ENCODE assay signal across 21 cellular contexts in genomic region chr22:30871391-30872281, GRCh38.
DNase-seq lines count a peak whose midpoint lies in the region.
"Had no signal": no experiment of that assay in that cellular context is flagged by ENCODE, and none has a peak within 500 bp of the region (broad histone marks: within the 10 kb centered on the region; RNA-seq: fewer than 3 reads in every experiment).

No MANE protein-coding gene starts in this region.

- H3K9me3 ChIP-seq in mesenchymal stem cell (ENCODE audit: control insufficient read depth, low read length): no peaks in the 10 kb centered on the region

- H4K91ac ChIP-seq in mesenchymal stem cell (ENCODE audit: low read length): no peak overlapping the region

- no peak overlapping the region for H3K18ac ChIP-seq in mesenchymal stem cell (ENCODE audit: low read depth in 1 of 2, low read length in 2 of 2)

- peak overlapping the region; percentile 53 for H4K8ac ChIP-seq in mesenchymal stem cell (ENCODE audit: low read length)

- no peak overlapping the region for H3K9ac ChIP-seq in mesenchymal stem cell (ENCODE audit: low read length)
- H3K9ac ChIP-seq: parathyroid adenoma had no signal

- no peak overlapping the region for H3K4me2 ChIP-seq in mesenchymal stem cell (ENCODE audit: low read length, poor library complexity, severe bottlenecking)

- WGBS in mesenchymal stem cell: 83% methylated on average over 11 of the region's 12 CpGs

- H3K4me3 ChIP-seq in mesenchymal stem cell (ENCODE audit: insufficient read depth in 1 of 2, low read depth in 1 of 2, low read length in 2 of 2): no peak overlapping the region

- no peak overlapping the region for H3K4ac ChIP-seq in mesenchymal stem cell (ENCODE audit: low read depth in 1 of 2, low read length in 2 of 2)

- peaks cover 0 to 5% of the 10 kb centered on the region in 2 experiments for H3K27me3 ChIP-seq in mesenchymal stem cell (ENCODE audit: control insufficient read depth in 1 of 2, insufficient read depth in 1 of 2, low read length in 2 of 2)

- peak overlapping the region; percentile 68 for H3K27ac ChIP-seq in caudate nucleus (ENCODE audit: low read depth, low read length)
- H3K27ac ChIP-seq in mesenchymal stem cell (ENCODE audit: low read length, poor library complexity, severe bottlenecking): no peak overlapping the region
- peak overlapping the region; percentile 75 for H3K27ac ChIP-seq in substantia nigra (ENCODE audit: low read depth, low read length, poor library complexity, severe bottlenecking)
- H3K27ac ChIP-seq: parathyroid adenoma, WERI-Rb-1 had no signal

- no peak overlapping the region for H2BK5ac ChIP-seq in mesenchymal stem cell (ENCODE audit: low read depth, low read length, poor library complexity, severe bottlenecking)

- no peak overlapping the region for H2BK120ac ChIP-seq in mesenchymal stem cell (ENCODE audit: low read depth, low read length)

- H3K14ac ChIP-seq in mesenchymal stem cell (ENCODE audit: low read length in 2 of 2): no peak overlapping the region

- H2BK12ac ChIP-seq in mesenchymal stem cell (ENCODE audit: low read length in 2 of 2): no peak overlapping the region

- H2AFZ ChIP-seq in mesenchymal stem cell (ENCODE audit: low read depth, low read length): no peak overlapping the region
- H2AFZ ChIP-seq: parathyroid adenoma had no signal

- H2AK5ac ChIP-seq in mesenchymal stem cell (ENCODE audit: low read length, severe bottlenecking): no peak overlapping the region

- H3K4me1 ChIP-seq in mesenchymal stem cell (ENCODE audit: control insufficient read depth, insufficient read depth, low read depth, low read length): peaks cover 8% of the 10 kb centered on the region
- H3K4me1 ChIP-seq: parathyroid adenoma had no signal

- H3K79me1 ChIP-seq in mesenchymal stem cell (replicated peaks; ENCODE audit: low read length, poor library complexity, severe bottlenecking): no peaks in the 10 kb centered on the region

- no peak overlapping the region for H2BK15ac ChIP-seq in mesenchymal stem cell (ENCODE audit: low read depth, poor library complexity, severe bottlenecking)

- H3K36me3 ChIP-seq in mesenchymal stem cell (ENCODE audit: control insufficient read depth in 1 of 2, insufficient read depth in 2 of 2, low read depth in 1 of 2, low read length in 2 of 2): peaks cover 0 to 23% of the 10 kb centered on the region in 2 experiments
- H3K36me3 ChIP-seq: WERI-Rb-1 had no signal

- H3K23ac ChIP-seq in mesenchymal stem cell (ENCODE audit: low read length in 2 of 2): no peak overlapping the region

- DNase-seq in activated T-cell treated with anti-CD3 and anti-CD28 coated beads, Interleukin-2, amount 50 U/mL, for 1 hour: peak; percentile 13
- DNase-seq in activated T-cell treated with anti-CD3 and anti-CD28 coated beads for 4 hours: no peak
- no peak for DNase-seq in caudate nucleus (lab: John Stamatoyannopoulos, UW)
- no peak for DNase-seq in mesenchymal stem cell
- DNase-seq in substantia nigra (lab: John Stamatoyannopoulos, UW): no peak
- DNase-seq in ecto neural progenitor cell (ENCODE audit: low spot score): no peak
- no peak for DNase-seq in activated CD4-positive, CD25-positive, alpha-beta regulatory T cell (lab: John Stamatoyannopoulos, UW)
- no peak for DNase-seq in RKO (ENCODE audit: low spot score)
- DNase-seq: activated CD4-positive, alpha-beta memory T cell treated with anti-CD3 and anti-CD28 coated beads, Interleukin-2, amount 10 ng/mL, durations not matched to agents 7 days and 5 days; Calu3; central memory CD4-positive, alpha-beta T cell; effector memory CD8-positive, alpha-beta T cell; IMR-90; MM.1S; NCI-H187 treated with DMSO at 0.1 percent for 48 hours; NCI-H446; small intestine; stimulated activated CD4-positive, alpha-beta T cell treated with anti-CD3 and anti-CD28 coated beads, Interleukin-4, amount 100 ng/mL, for 4 hours; T-helper 1 cell; WERI-Rb-1 had no signal
